8 cellular contexts compared by ENCODE assay signal in genomic region chr6:29976588-29977424, GRCh38. TPM values are rescaled to one million over a fixed set of nuclear protein-coding genes. Genes with fewer than 3 reads are reported as not detected.
DNase-seq lines count a peak whose midpoint lies in the region; ATAC-seq and TF ChIP-seq lines count a peak whose summit lies in the region.

No MANE protein-coding gene starts in this region.

- H3K36me3 ChIP-seq in HUES6 (ENCODE audit: control insufficient read depth, insufficient read depth, low read length) (no peaks in the 10 kb centered on the region), subcutaneous abdominal adipose tissue (ENCODE audit: control insufficient read depth in 5 of 5, insufficient read depth in 5 of 5, low read length in 5 of 5) (peaks cover 0 to 2% (median 0%) of the 10 kb centered on the region in 5 donors)

- H3K4me1 Mint-ChIP-seq in naive thymus-derived CD8-positive, alpha-beta T cell, result peaks cover 31 to 48% (median 37%) of the 10 kb centered on the region in 4 donors

- H3K9me3 ChIP-seq in HUES6 (ENCODE audit: control insufficient read depth, insufficient read depth, low read depth, low read length), result no peaks in the 10 kb centered on the region
- no peaks in the 10 kb centered on the region for H3K9me3 ChIP-seq in subcutaneous abdominal adipose tissue (ENCODE audit: control insufficient read depth in 5 of 5, low read length in 5 of 5)

- H3K36me3 Mint-ChIP-seq in naive thymus-derived CD8-positive, alpha-beta T cell, result no peaks in the 10 kb centered on the region

- H3K27me3 ChIP-seq in HUES6 (ENCODE audit: control insufficient read depth, insufficient read depth, low read length), result peaks cover 64% of the 10 kb centered on the region
- peaks cover 0 to 7% (median 0%) of the 10 kb centered on the region in 5 donors for H3K27me3 ChIP-seq in subcutaneous abdominal adipose tissue (ENCODE audit: control insufficient read depth in 5 of 5, insufficient read depth in 4 of 5, low read length in 5 of 5)

- H3K9ac ChIP-seq in HUES6 (ENCODE audit: low read length), result peak overlapping the region; percentile 21
- peak overlapping the region; percentile 65 to 89 (median 76) for H3K9ac ChIP-seq in subcutaneous abdominal adipose tissue (ENCODE audit: low read length in 5 of 5)

- H3K9me3 Mint-ChIP-seq in naive thymus-derived CD8-positive, alpha-beta T cell, result peaks cover 0 to 7% (median 0%) of the 10 kb centered on the region in 9 donors

- H3K27ac ChIP-seq in 22Rv1 (no peak overlapping the region), HUES6 (ENCODE audit: low read depth, low read length) (no peak overlapping the region), subcutaneous abdominal adipose tissue (ENCODE audit: low read depth, low read length) (peak overlapping the region; percentile 96)

- TF ChIP-seq CTCF in 22Rv1 (IDR thresholded peaks at IDR 0.05) (peak; percentile 55), fibroblast of the aortic adventitia (IDR thresholded peaks at IDR 0.05; ENCODE audit: insufficient read depth, low read length) (peak; percentile 53)

- peaks cover 33 to 62% (median 46%) of the 10 kb centered on the region in 5 donors for H3K27me3 Mint-ChIP-seq in naive thymus-derived CD8-positive, alpha-beta T cell

- H3K27ac Mint-ChIP-seq in naive thymus-derived CD8-positive, alpha-beta T cell, result peak overlapping the region in 8 of 10 donors; percentile 37 to 88 (median 76)

- peak overlapping the region; percentile 84 to 95 (median 91) for H3K4me3 Mint-ChIP-seq in naive thymus-derived CD8-positive, alpha-beta T cell

- ATAC-seq in GM18498 (IDR thresholded peaks at IDR 0.05; ENCODE audit: unreplicated experiment), result peak; percentile 81
- ATAC-seq in naive thymus-derived CD8-positive, alpha-beta T cell, result peak; percentile 84 to 90

- POLR2A ChIA-PET in naive thymus-derived CD8-positive, alpha-beta T cell (lab: Charles Lee), result interaction anchor here (1.2 to 4.4 kb wide), 2 partner anchors 9 to 11 kb away, joined by 3 to 36 read pairs; no protein-coding TSS in a partner anchor

- peak overlapping the region; percentile 55 for H3K4me3 ChIP-seq in HUES6 (ENCODE audit: low read depth, low read length)
- peak overlapping the region; percentile 68 for H3K4me3 ChIP-seq in fibroblast of the aortic adventitia (ENCODE audit: low read depth, low read length)
- H3K4me3 ChIP-seq in subcutaneous abdominal adipose tissue (ENCODE audit: low read depth in 1 of 5, low read length in 5 of 5), result peak overlapping the region; percentile 63 to 85 (median 75)

- peak; percentile 87 for DNase-seq in RPMI8226
- peak; percentile 57 for DNase-seq in activated gamma-delta T cell treated with Interleukin-2 at 50 U/mL for 16 hours
- peak; percentile 68 for DNase-seq in fibroblast of the aortic adventitia (ENCODE audit: low read depth)
- DNase-seq in naive thymus-derived CD8-positive, alpha-beta T cell, result peak; percentile 14 to 68 (median 41)

- H3K4me1 ChIP-seq in HUES6 (ENCODE audit: control insufficient read depth, insufficient read depth, low read length) (peaks cover 32% of the 10 kb centered on the region), subcutaneous abdominal adipose tissue (ENCODE audit: control insufficient read depth in 5 of 5, insufficient read depth in 5 of 5, low read length in 5 of 5) (peaks cover 2 to 36% (median 26%) of the 10 kb centered on the region in 5 donors)

RNA-seq across cellular contexts. Expression of gene HLA-A, which starts 34.5 kb away (rescaled TPM):
- total RNA-seq in fibroblast of the aortic adventitia (ENCODE audit: low replicate concordance), result 184 and 391 TPM in 2 replicates
- total RNA-seq in naive thymus-derived CD8-positive, alpha-beta T cell, result 1,000 to 10,000 TPM; 2,087 to 2,115 TPM
- 1,000 to 10,000 TPM; 2,084 to 4,021 (median 2,635) TPM for polyA plus RNA-seq in naive thymus-derived CD8-positive, alpha-beta T cell
